9 cellular contexts compared by ENCODE assay signal in genomic region chr4:42150653-42151567, GRCh38. TPM values are rescaled to one million over a fixed set of nuclear protein-coding genes. Genes with fewer than 3 reads are reported as not detected.
DNase-seq lines count a peak whose midpoint lies in the region; ATAC-seq, FAIRE-seq and TF ChIP-seq lines count a peak whose summit lies in the region.
"Had no signal": no experiment of that assay in that cellular context is flagged by ENCODE, and none has a peak within 500 bp of the region (broad histone marks: within the 10 kb centered on the region; RNA-seq: fewer than 3 reads in every experiment).

No MANE protein-coding gene starts in this region.

- POLR2A ChIA-PET in T-cell (lab: Charles Lee), result no interaction called here

- dilution Hi-C loops in keratinocyte (cut with MboI; ENCODE audit: extremely low pct_ligation_motif_present, low sequenced_read_pairs), result no loop called here

- peak overlapping the region; percentile 86 for H3K4me3 ChIP-seq in BLaER1
- H3K4me3 ChIP-seq in keratinocyte (ENCODE audit: control insufficient read depth in 2 of 3, extremely low read depth in 1 of 3, insufficient read depth in 2 of 3, low read depth in 1 of 3, low read length in 3 of 3), result no peak overlapping the region

- peak overlapping the region; percentile 3 for H2AFZ ChIP-seq in keratinocyte (ENCODE audit: control insufficient read depth, low read length)

- H3K79me2 ChIP-seq in keratinocyte (ENCODE audit: control insufficient read depth, insufficient read depth, low read length), result no peaks in the 10 kb centered on the region

- H3K27me3 Mint-ChIP-seq in T-cell, result peaks cover 49 to 53% of the 10 kb centered on the region in 2 donors
- H3K27me3 Mint-ChIP-seq in type B pancreatic cell, result peaks cover 89% of the 10 kb centered on the region

- H3K9me3 Mint-ChIP-seq in T-cell (no peaks in the 10 kb centered on the region), type B pancreatic cell (no peaks in the 10 kb centered on the region)

- H3K9me3 ChIP-seq in BLaER1 (no peaks in the 10 kb centered on the region), keratinocyte (ENCODE audit: control insufficient read depth, low read depth, low read length) (no peaks in the 10 kb centered on the region)

- no peak for DNase-seq in T-cell
- no peak for DNase-seq in keratinocyte (ENCODE audit: low read depth, low spot score)
- DNase-seq in type B pancreatic cell (ENCODE audit: extremely low spot score, unreplicated experiment), result no peak
- DNase-seq in AG08396 (ENCODE audit: low spot score), result no peak
- DNase-seq in SHP77 treated with DMSO at 0.1 percent for 48 hours (lab: John Stamatoyannopoulos, UW), result no peak

- no peaks in the 10 kb centered on the region for H3K27me3 ChIP-seq in BLaER1
- H3K27me3 ChIP-seq in keratinocyte (ENCODE audit: control insufficient read depth, extremely low read depth, insufficient read depth, low read length), result peaks cover 41% of the 10 kb centered on the region

- H3K9ac ChIP-seq in BLaER1, result peak overlapping the region; percentile 85
- no peak overlapping the region for H3K9ac ChIP-seq in keratinocyte (ENCODE audit: control insufficient read depth, extremely low read depth, insufficient read depth, low read length)

- H3K36me3 Mint-ChIP-seq in T-cell (no peaks in the 10 kb centered on the region), type B pancreatic cell (no peaks in the 10 kb centered on the region)

- no peak for TF ChIP-seq CTCF in keratinocyte (optimal IDR thresholded peaks at IDR 0.05 in 1 of 3, IDR thresholded peaks at IDR 0.05 in 1 of 3, conservative IDR thresholded peaks at IDR 0.05 in 1 of 3; ENCODE audit: extremely low read depth in 1 of 3, insufficient read depth in 2 of 3, low read length in 3 of 3)
- TF ChIP-seq CTCF in type B pancreatic cell (conservative IDR thresholded peaks at IDR 0.05), result no peak

- H3K9me1 ChIP-seq in keratinocyte (ENCODE audit: control insufficient read depth, extremely low read depth, insufficient read depth, low read length), result no peaks in the 10 kb centered on the region

- H3K4me1 ChIP-seq in BLaER1, result peaks cover 37% of the 10 kb centered on the region
- H3K4me1 ChIP-seq in keratinocyte (ENCODE audit: control insufficient read depth, extremely low read depth, insufficient read depth, low read length), result no peaks in the 10 kb centered on the region

- ATAC-seq in GM18858 (IDR thresholded peaks at IDR 0.05; ENCODE audit: unreplicated experiment) (peak; percentile 23), HG02973 (IDR thresholded peaks at IDR 0.05; ENCODE audit: unreplicated experiment) (peak; percentile 31), T-cell (replicated peaks in 1 of 4) (peak in 2 of 4 experiments; percentile 28 to 32)

- H3K4me1 Mint-ChIP-seq in T-cell, result peaks cover 15 to 32% (median 18%) of the 10 kb centered on the region in 3 donors
- H3K4me1 Mint-ChIP-seq in type B pancreatic cell (ENCODE audit: unreplicated experiment), result no peaks in the 10 kb centered on the region

- peak overlapping the region; percentile 91 for H3K4me2 ChIP-seq in BLaER1
- H3K4me2 ChIP-seq in keratinocyte (ENCODE audit: control insufficient read depth, extremely low read depth, insufficient read depth, low read depth, low read length), result peak overlapping the region; percentile 10

- H4K20me1 ChIP-seq in BLaER1 (peaks cover 44% of the 10 kb centered on the region), keratinocyte (ENCODE audit: control insufficient read depth, extremely low read depth, insufficient read depth, low read length) (no peaks in the 10 kb centered on the region)

- peak overlapping the region; percentile 84 for H3K27ac ChIP-seq in BLaER1
- H3K27ac ChIP-seq in keratinocyte (ENCODE audit: control insufficient read depth, insufficient read depth, low read length), result no peak overlapping the region
- H3K27ac ChIP-seq: epithelial cell of prostate had no signal

- H3K36me3 ChIP-seq in BLaER1 (peaks cover 5% of the 10 kb centered on the region), keratinocyte (ENCODE audit: control insufficient read depth in 2 of 2, extremely low read depth in 1 of 2, insufficient read depth in 2 of 2, low read length in 2 of 2) (no peaks in the 10 kb centered on the region)

- H3K27ac Mint-ChIP-seq in T-cell (no peak overlapping the region), type B pancreatic cell (no peak overlapping the region)

- H3K4me3 Mint-ChIP-seq in T-cell (peak overlapping the region; percentile 79 to 88 (median 85)), type B pancreatic cell (peak overlapping the region; percentile 84)

- CTCF ChIA-PET in T-cell (lab: Charles Lee), result interaction anchor here in 1 of 2 donors (0.5 kb wide), 1 partner anchor 19 kb away, joined by 3 read pairs; no protein-coding TSS in a partner anchor

- FAIRE-seq in keratinocyte (lab: Jason Lieb, UNC), result no peak

RNA-seq across cellular contexts. Expression of gene BEND4, which starts 1.5 kb away (rescaled TPM):
- under 1 TPM; 0.26 to 0.73 (median 0.50) TPM for total RNA-seq in T-cell
- not detected in 3 replicates for polyA plus RNA-seq in keratinocyte
- polyA plus RNA-seq in keratinocyte (2011; ENCODE audit: low read depth), result not detected
- not detected in 2 replicates for polyA plus RNA-seq in keratinocyte (2011; cell fraction: cytosol; rRNA removed)
- polyA plus RNA-seq in keratinocyte (2011; cell fraction: nucleus; rRNA removed), result not detected in 2 replicates
- polyA plus RNA-seq in keratinocyte (2012; ENCODE audit: low replicate concordance), result not detected in 2 replicates
- polyA minus RNA-seq in keratinocyte, result 0.03 TPM in 1 of 3 replicates, not detected in the others
- not detected for polyA minus RNA-seq in keratinocyte (2011; cell fraction: cytosol; rRNA and poly(A)+ RNA removed)
- polyA minus RNA-seq in keratinocyte (2011; cell fraction: nucleus; rRNA and poly(A)+ RNA removed), result not detected in 2 replicates
- 0.14 and 0.31 TPM in 2 replicates for total RNA-seq in type B pancreatic cell (ENCODE audit: low replicate concordance)
